In the genomic region with DNA sequence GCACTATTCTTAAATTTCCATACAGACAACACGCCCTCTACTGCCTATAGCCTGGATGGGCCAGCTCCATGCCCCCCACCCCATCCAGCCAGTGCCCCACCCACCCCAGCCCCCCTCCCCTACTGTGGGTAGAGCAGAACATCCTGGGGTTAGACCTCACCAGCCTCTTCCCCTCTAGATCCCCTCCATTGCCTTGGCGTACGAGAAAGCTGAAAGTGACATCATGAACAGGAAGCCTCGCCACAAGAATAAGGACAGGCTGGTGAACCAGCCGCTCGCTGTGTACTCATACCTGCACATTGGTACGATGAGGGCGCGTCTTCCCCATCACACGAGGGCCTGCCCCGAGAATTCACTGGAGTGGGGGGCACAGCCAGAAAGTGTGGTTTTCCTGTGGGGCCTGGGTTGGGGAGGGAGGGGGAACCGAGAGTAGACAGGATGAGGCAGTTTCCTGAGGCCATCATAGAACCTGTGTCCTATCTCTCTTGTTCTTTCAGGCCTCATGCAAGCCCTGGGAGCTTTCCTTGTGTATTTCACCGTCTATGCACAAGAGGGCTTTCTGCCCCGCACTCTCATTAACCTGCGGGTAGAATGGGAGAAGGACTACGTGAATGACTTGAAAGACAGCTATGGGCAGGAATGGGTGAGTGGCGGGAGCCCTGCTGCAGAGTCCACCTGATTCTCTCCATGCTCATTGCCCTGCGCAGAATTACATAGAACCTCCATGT, we compare ENCODE assay signal across 8 cellular contexts. TPM values are rescaled to one million over a fixed set of nuclear protein-coding genes. Genes with fewer than 3 reads are reported as not detected.
A peak's percentile ranks its signal among the peaks of the same experiment; 100 is the strongest.
DNase-seq lines count a peak whose midpoint lies in the region; ATAC-seq, FAIRE-seq and TF ChIP-seq lines count a peak whose summit lies in the region.

No MANE protein-coding gene starts in this region.

- FAIRE-seq in HepG2 (lab: Jason Lieb, UNC): no peak

- TF ChIP-seq CTCF in GM12875 (IDR thresholded peaks at IDR 0.05; ENCODE audit: borderline replicate concordance, insufficient read depth, low read depth, low read length) (no peak), HepG2 (CRISPR knock-in tag; IDR thresholded peaks at IDR 0.05) (no peak), SK-N-SH (IDR thresholded peaks at IDR 0.05) (no peak)

- H3K9me3 ChIP-seq in HepG2 (ENCODE audit: low read length) (no peaks in the 10 kb centered on the region), SK-N-SH (no peaks in the 10 kb centered on the region)

- CTCF ChIA-PET in HepG2 (lab: Yijun Ruan, JAX; ENCODE audit: low intra/inter-chr PET ratio, low total read pairs) (no interaction called here), SK-N-SH (lab: Yijun Ruan, JAX) (interaction anchor here (3.3 kb wide), 1 partner anchor 16 kb away, joined by 12 read pairs; no protein-coding TSS in a partner anchor)

- peak; percentile 24 for DNase-seq in activated CD4-positive, alpha-beta T cell treated with anti-CD3 and anti-CD28 coated beads for 1 hour
- no peak for DNase-seq in HepG2 (ENCODE audit: low spot score)
- no peak for DNase-seq in OCI-M2 (lab: John Stamatoyannopoulos, UW; ENCODE audit: unreplicated experiment)
- DNase-seq in NCI-H82 (lab: John Stamatoyannopoulos, UW): no peak
- DNase-seq in AG08396 (ENCODE audit: low spot score): no peak
- DNase-seq in SK-N-SH: no peak

- ATAC-seq in HG02885 (IDR thresholded peaks at IDR 0.05; ENCODE audit: poor library complexity, unreplicated experiment): peak; percentile 87
- peak; percentile 54; the same call in 2 of the 3 replicates for ATAC-seq in HepG2

- no peaks in the 10 kb centered on the region for H3K9me2 ChIP-seq in SK-N-SH

- H3K36me3 ChIP-seq in HepG2 (replicated peaks in 1 of 2; ENCODE audit: control insufficient read depth in 1 of 2, insufficient read depth in 2 of 2, low read length in 2 of 2) (no peaks in the 10 kb centered on the region), SK-N-SH (replicated peaks in 1 of 2; ENCODE audit: control insufficient read depth in 1 of 2, insufficient read depth in 2 of 2, low read length in 1 of 2) (no peaks in the 10 kb centered on the region)

- H3F3A ChIP-seq in SK-N-SH (replicated peaks; ENCODE audit: insufficient read depth): no peaks in the 10 kb centered on the region

- H3K27me3 ChIP-seq in HepG2 (ENCODE audit: control insufficient read depth in 1 of 2, insufficient read depth in 2 of 2, low read length in 2 of 2): peaks cover 1 to 21% of the 10 kb centered on the region in 2 experiments; a peak in 2 of 5 replicates
- no peaks in the 10 kb centered on the region; the same call in 1 of the 2 replicates for H3K27me3 ChIP-seq in SK-N-SH (ENCODE audit: insufficient read depth)

- H3K4me1 ChIP-seq in HepG2 (ENCODE audit: insufficient read depth, low read length): no peaks in the 10 kb centered on the region
- H3K4me1 ChIP-seq in SK-N-SH (ENCODE audit: control insufficient read depth in 1 of 2, insufficient read depth in 2 of 2, low read depth in 1 of 2, low read length in 1 of 2): no peaks in the 10 kb centered on the region

- no peak overlapping the region for H2AFZ ChIP-seq in HepG2 (ENCODE audit: low read length)
- H2AFZ ChIP-seq in SK-N-SH (ENCODE audit: low read depth): no peak overlapping the region

- POLR2A ChIA-PET in HepG2 (lab: Yijun Ruan, JAX): no interaction called here
- POLR2A ChIA-PET in SK-N-SH (lab: Yijun Ruan, JAX): interaction anchor here (0.5 kb wide), 1 partner anchor 139 kb away, joined by 3 read pairs; no protein-coding TSS in a partner anchor

- WGBS in HepG2 (ENCODE audit: low lambda C conversion rate): 32% methylated on average over 13 of the region's 18 CpGs
- WGBS in SK-N-SH (ENCODE audit: low lambda C conversion rate): 63% methylated on average over 18 of the region's 18 CpGs

- intact Hi-C loops in HepG2 (cut with micrococcal nuclease; ENCODE audit: unreplicated experiment): no loop called here

- no peak for TF ChIP-seq EP300 in HepG2 (IDR thresholded peaks at IDR 0.05; ENCODE audit: low read depth in 2 of 2, low read length in 2 of 2)
- TF ChIP-seq EP300 in HepG2 (CRISPR knock-in tag; IDR thresholded peaks at IDR 0.05; ENCODE audit: borderline replicate concordance): no peak
- no peak for TF ChIP-seq EP300 in SK-N-SH (IDR thresholded peaks at IDR 0.05; ENCODE audit: borderline replicate concordance in 1 of 2, low read depth in 1 of 2, low read length in 1 of 2)

- H3K4me2 ChIP-seq in HepG2 (ENCODE audit: low read depth, low read length): no peak overlapping the region
- H3K4me2 ChIP-seq in SK-N-SH: no peak overlapping the region

- in situ Hi-C loops in HepG2 (cut with HindIII; ENCODE audit: extremely low pct_ligation_motif_present, low pct_unique_long_range_greater_than_20kb): no loop called here

- H3K27ac ChIP-seq in HepG2 (ENCODE audit: extremely low read length, insufficient read depth, low read length) (no peak overlapping the region), SK-N-SH (ENCODE audit: low read depth in 2 of 2, low read length in 1 of 2) (no peak overlapping the region)

- TF ChIP-seq POLR2A in HepG2 (IDR thresholded peaks at IDR 0.05; ENCODE audit: insufficient read depth in 1 of 2, low read depth in 2 of 2, low read length in 2 of 2): no peak

- no peaks in the 10 kb centered on the region for H3K79me2 ChIP-seq in HepG2 (ENCODE audit: insufficient read depth, low read length)
- no peaks in the 10 kb centered on the region for H3K79me2 ChIP-seq in SK-N-SH (ENCODE audit: insufficient read depth)

- TF ChIP-seq RAD21 in HepG2 (CRISPR knock-in tag; IDR thresholded peaks at IDR 0.05): no peak
- TF ChIP-seq RAD21 in SK-N-SH (IDR thresholded peaks at IDR 0.05; ENCODE audit: low read length): no peak

- H3K4me3 ChIP-seq in GM12875 (ENCODE audit: low read depth, low read length) (peak overlapping the region; percentile 23), HepG2 (replicated peaks in 1 of 3; ENCODE audit: insufficient read depth in 1 of 3, low read depth in 2 of 3, low read length in 3 of 3) (no peak overlapping the region), SK-N-SH (ENCODE audit: low read depth in 2 of 2, low read length in 1 of 2) (no peak overlapping the region)

- H3K9ac ChIP-seq in HepG2 (ENCODE audit: insufficient read depth, low read depth, low read length): no peak overlapping the region
- H3K9ac ChIP-seq in SK-N-SH: no peak overlapping the region

- no TSS peak for BruUV-seq in HepG2 (replicated peaks; lab: Mats Ljungman, UMichigan)

- H4K20me1 ChIP-seq in HepG2 (ENCODE audit: insufficient read depth, low read length) (no peaks in the 10 kb centered on the region), SK-N-SH (ENCODE audit: insufficient read depth) (no peaks in the 10 kb centered on the region)

RNA-seq across cellular contexts. Expression of gene ATP12A, which starts 29.1 kb away (rescaled TPM):
- total RNA-seq in HepG2 (2016; rRNA removed; fragmentation: Illumina TruSeq; extraction: Trizol): not detected in 2 replicates
- not detected in 2 replicates for total RNA-seq in HepG2 (2016; cell fraction: cytosol; rRNA removed; fragmentation: Illumina TruSeq; extraction: Trizol; ENCODE audit: low read depth)
- not detected in 2 replicates for total RNA-seq in HepG2 (2016; cell fraction: insoluble cytoplasmic fraction; rRNA removed; fragmentation: Illumina TruSeq; extraction: Trizol)
- not detected in 2 replicates for total RNA-seq in HepG2 (2016; cell fraction: membrane; rRNA removed; fragmentation: Illumina TruSeq; extraction: Trizol)
- not detected in 2 replicates for total RNA-seq in HepG2 (2016; cell fraction: nucleus; rRNA removed; fragmentation: Illumina TruSeq; extraction: Trizol)
- polyA plus RNA-seq in HepG2 (2011; rRNA removed) (not detected in 2 replicates), SK-N-SH (2012; rRNA removed) (not detected in 2 replicates)
- not detected in 2 replicates for polyA plus RNA-seq in HepG2 (2011; cell fraction: cytosol; rRNA removed)
- polyA plus RNA-seq in HepG2 (2011; cell fraction: nucleus; rRNA removed): not detected in 2 replicates
- polyA plus RNA-seq in HepG2 (2012): not detected in 2 replicates
- not detected in 2 replicates for polyA plus RNA-seq in HepG2 (2016; cell fraction: cytosol; fragmentation: Illumina TruSeq; extraction: Trizol; ENCODE audit: low read depth)
- not detected in 2 replicates for polyA plus RNA-seq in HepG2 (2016; cell fraction: insoluble cytoplasmic fraction; fragmentation: Illumina TruSeq; extraction: Trizol; ENCODE audit: low read depth)
- not detected in 2 replicates for polyA plus RNA-seq in HepG2 (2016; cell fraction: membrane; fragmentation: Illumina TruSeq; extraction: Trizol; ENCODE audit: low read depth)
- not detected in 2 replicates for polyA plus RNA-seq in HepG2 (2016; cell fraction: nucleus; fragmentation: Illumina TruSeq; extraction: Trizol; ENCODE audit: insufficient read depth, low read depth)
- not detected in 2 replicates for polyA minus RNA-seq in HepG2 (2011; rRNA and poly(A)+ RNA removed; ENCODE audit: low replicate concordance)
- polyA minus RNA-seq in HepG2 (2011; cell fraction: cytosol; rRNA and poly(A)+ RNA removed): not detected in 2 replicates
- polyA minus RNA-seq in HepG2 (2011; cell fraction: nucleus; rRNA and poly(A)+ RNA removed): not detected in 2 replicates
- polyA plus RNA-seq in SK-N-SH (2012; cell fraction: cytosol; rRNA removed): not detected in 2 replicates
- not detected in 2 replicates for polyA plus RNA-seq in SK-N-SH (2012; cell fraction: nucleus; rRNA removed)

RNA-seq across cellular contexts. Expression of gene RNF17, which starts 54.6 kb away (rescaled TPM):
- total RNA-seq in HepG2 (2016; rRNA removed; fragmentation: Illumina TruSeq; extraction: Trizol): not detected in 2 replicates
- total RNA-seq in HepG2 (2016; cell fraction: cytosol; rRNA removed; fragmentation: Illumina TruSeq; extraction: Trizol; ENCODE audit: low read depth): not detected in 2 replicates
- not detected in 2 replicates for total RNA-seq in HepG2 (2016; cell fraction: insoluble cytoplasmic fraction; rRNA removed; fragmentation: Illumina TruSeq; extraction: Trizol)
- not detected in 2 replicates for total RNA-seq in HepG2 (2016; cell fraction: membrane; rRNA removed; fragmentation: Illumina TruSeq; extraction: Trizol)
- total RNA-seq in HepG2 (2016; cell fraction: nucleus; rRNA removed; fragmentation: Illumina TruSeq; extraction: Trizol): not detected in 2 replicates
- polyA plus RNA-seq in HepG2 (2011; rRNA removed) (not detected in 2 replicates), SK-N-SH (2012; rRNA removed) (not detected in 2 replicates)
- not detected in 2 replicates for polyA plus RNA-seq in HepG2 (2011; cell fraction: cytosol; rRNA removed)
- not detected in 2 replicates for polyA plus RNA-seq in HepG2 (2011; cell fraction: nucleus; rRNA removed)
- not detected in 2 replicates for polyA plus RNA-seq in HepG2 (2012)
- not detected in 2 replicates for polyA plus RNA-seq in HepG2 (2016; cell fraction: cytosol; fragmentation: Illumina TruSeq; extraction: Trizol; ENCODE audit: low read depth)
- polyA plus RNA-seq in HepG2 (2016; cell fraction: insoluble cytoplasmic fraction; fragmentation: Illumina TruSeq; extraction: Trizol; ENCODE audit: low read depth): not detected in 2 replicates
- polyA plus RNA-seq in HepG2 (2016; cell fraction: membrane; fragmentation: Illumina TruSeq; extraction: Trizol; ENCODE audit: low read depth): not detected in 2 replicates
- polyA plus RNA-seq in HepG2 (2016; cell fraction: nucleus; fragmentation: Illumina TruSeq; extraction: Trizol; ENCODE audit: insufficient read depth, low read depth): not detected in 2 replicates
- polyA minus RNA-seq in HepG2 (2011; rRNA and poly(A)+ RNA removed; ENCODE audit: low replicate concordance): not detected in 2 replicates
- not detected in 2 replicates for polyA minus RNA-seq in HepG2 (2011; cell fraction: cytosol; rRNA and poly(A)+ RNA removed)
- polyA minus RNA-seq in HepG2 (2011; cell fraction: nucleus; rRNA and poly(A)+ RNA removed): not detected in 2 replicates
- polyA plus RNA-seq in SK-N-SH (2012; cell fraction: cytosol; rRNA removed): not detected in 2 replicates
- polyA plus RNA-seq in SK-N-SH (2012; cell fraction: nucleus; rRNA removed): not detected in 2 replicates
